Comparison of ENCODE assay signal across 8 cellular contexts in the genomic region with DNA sequence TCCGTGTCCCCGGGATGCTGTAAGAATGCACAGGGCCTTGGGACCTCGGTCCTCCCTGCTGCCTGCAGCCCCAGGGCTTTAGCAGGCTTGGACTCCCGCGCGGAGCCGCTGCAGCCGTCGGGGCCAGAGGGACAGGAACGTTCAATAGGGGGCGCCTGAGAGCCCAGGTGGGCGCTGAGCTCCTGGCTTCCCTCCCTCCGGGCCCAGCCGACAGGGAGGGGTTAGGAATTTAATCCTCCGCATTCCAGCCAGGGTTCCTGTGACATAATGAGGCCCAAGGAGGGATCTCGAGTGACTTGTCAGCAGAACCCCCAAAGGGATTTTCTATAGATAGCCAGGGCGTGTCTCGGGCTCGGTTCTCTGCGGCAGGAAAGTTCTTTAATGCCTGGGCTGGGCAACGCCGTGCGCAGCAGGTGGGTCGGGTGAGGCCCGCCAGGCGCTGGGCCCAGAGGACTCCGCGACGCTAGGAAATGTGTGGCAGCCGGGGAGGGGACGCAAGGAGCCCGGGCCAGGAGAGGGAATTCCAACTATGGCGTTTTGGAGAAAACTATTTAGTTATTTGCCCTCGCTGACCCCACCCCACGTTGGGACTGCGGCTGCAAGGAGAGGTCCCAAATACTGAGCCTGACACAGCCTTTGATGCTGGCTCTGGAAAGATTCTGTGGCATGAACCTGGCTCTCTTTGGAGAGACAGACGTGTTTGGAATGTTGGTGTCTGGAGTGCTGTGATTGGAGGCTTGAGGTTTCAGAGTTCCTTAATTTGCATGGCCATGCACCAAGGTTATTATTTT.
DNase-seq lines count a peak whose midpoint lies in the region; ATAC-seq and TF ChIP-seq lines count a peak whose summit lies in the region.

No MANE protein-coding gene starts in this region.

- peaks cover 19% of the 10 kb centered on the region for H3K27me3 Mint-ChIP-seq in brain

- TF ChIP-seq CTCF in brain (conservative IDR thresholded peaks at IDR 0.05) (peak; percentile 33 to 81), liver (IDR thresholded peaks at IDR 0.05; ENCODE audit: low read depth, low read length, missing input control) (peak; percentile 19)

- H3K9me3 Mint-ChIP-seq in brain = peaks cover 12 to 20% (median 13%) of the 10 kb centered on the region in 5 experiments

- H3K27ac ChIP-seq in liver (ENCODE audit: low read depth in 1 of 2, low read length in 2 of 2) (no peak overlapping the region), aorta (ENCODE audit: low read depth in 1 of 2, low read length in 2 of 2) (peak overlapping the region in 1 of 2 donors; percentile 16)

- intact Hi-C loops in Right ventricle myocardium inferior (cut with DNase I) (no loop called here), cardiac septum (cut with DNase I) (loop anchor here (5.0 kb wide), 1 partner anchor 111 kb away; no protein-coding TSS in a partner anchor), aorta (cut with DNase I) (no loop called here)

- ATAC-seq in Right ventricle myocardium inferior = peak; percentile 46
- peak; percentile 45 for ATAC-seq in HG03571 (IDR thresholded peaks at IDR 0.05; ENCODE audit: unreplicated experiment)
- ATAC-seq in aorta (ENCODE audit: low FRiP score) = peak; percentile 59

- H3K4me1 ChIP-seq in liver (ENCODE audit: control insufficient read depth in 4 of 4, insufficient read depth in 4 of 4, low read length in 3 of 4) (peaks cover 0 to 9% (median 5%) of the 10 kb centered on the region in 4 donors), aorta (ENCODE audit: control insufficient read depth in 1 of 2, insufficient read depth in 2 of 2, low read length in 2 of 2) (no peaks in the 10 kb centered on the region)

- H3K36me3 Mint-ChIP-seq in brain = peaks cover 7% of the 10 kb centered on the region

- peak overlapping the region in 1 of 5 experiments; percentile 34 for H3K27ac Mint-ChIP-seq in brain

- DNase-seq in Right ventricle myocardium inferior (ENCODE audit: missing footprints) (no peak), cardiac septum (ENCODE audit: low spot score) (no peak), aorta (peak in 1 of 2 donors; percentile 60), middle frontal gyrus (ENCODE audit: extremely low spot score, low spot score) (no peak), SW 1271 (lab: John Stamatoyannopoulos, UW) (no peak)

- peak overlapping the region in 2 of 5 experiments; percentile 50 to 56 for H3K4me3 Mint-ChIP-seq in brain

- peaks cover 0 to 4% (median 1%) of the 10 kb centered on the region in 4 donors for H3K9me3 ChIP-seq in liver (ENCODE audit: control insufficient read depth in 4 of 4, low read length in 3 of 4)
- no peaks in the 10 kb centered on the region for H3K9me3 ChIP-seq in aorta (ENCODE audit: control insufficient read depth, low read length)

- 18% methylated on average over 37 of the region's 37 CpGs for WGBS in liver
- WGBS in aorta, 2 donors = 5 to 8% methylated on average over 37 of the region's 37 CpGs

- peaks cover 0 to 9% (median 7%) of the 10 kb centered on the region in 4 donors for H3K27me3 ChIP-seq in liver (ENCODE audit: control insufficient read depth in 4 of 4, insufficient read depth in 4 of 4, low read length in 3 of 4)
- H3K27me3 ChIP-seq in aorta (ENCODE audit: control insufficient read depth in 1 of 2, insufficient read depth in 2 of 2, low read length in 1 of 2) = no peaks in the 10 kb centered on the region

- peak; percentile 17 to 61 for TF ChIP-seq RAD21 in liver (IDR thresholded peaks at IDR 0.05)

- H3K9ac ChIP-seq in liver (ENCODE audit: low read depth in 1 of 2, low read length in 2 of 2) = no peak overlapping the region

- H3K4me3 ChIP-seq in liver (ENCODE audit: low read depth in 1 of 3, low read length in 3 of 3) (no peak overlapping the region), aorta (ENCODE audit: low read length in 2 of 2) (no peak overlapping the region)

- H3K4me1 Mint-ChIP-seq in brain = peaks cover 17% of the 10 kb centered on the region

- H3K36me3 ChIP-seq in liver (ENCODE audit: control insufficient read depth in 4 of 4, insufficient read depth in 3 of 4, low read depth in 1 of 4, low read length in 3 of 4) (no peaks in the 10 kb centered on the region), aorta (ENCODE audit: control insufficient read depth in 1 of 2, insufficient read depth in 2 of 2, low read length in 1 of 2) (no peaks in the 10 kb centered on the region)

TF ChIP-seq in liver, 16 proteins besides CTCF, POLR2A, EP300 and RAD21:
- TF ChIP-seq TAF1 (conservative IDR thresholded peaks at IDR 0.05) (no peak), JUND (IDR thresholded peaks at IDR 0.05) (no peak), GABPA (IDR thresholded peaks at IDR 0.05 in 1 of 2, conservative IDR thresholded peaks at IDR 0.05 in 1 of 2) (no peak)
